25 cellular contexts compared by ENCODE assay signal in genomic region chr6:100763617-100764016, GRCh38.
"Had no signal": no experiment of that assay in that cellular context is flagged by ENCODE, and none has a peak within 500 bp of the region (broad histone marks: within the 10 kb centered on the region; RNA-seq: fewer than 3 reads in every experiment).

No MANE protein-coding gene starts in this region.

- DNase-seq: effector CD8-positive, alpha-beta T cell; erythroblast; esophagus squamous epithelium; foreskin melanocyte; glutamatergic neuron; heart right ventricle; hippocampal formation; left cardiac atrium; left lung; naive thymus-derived CD8-positive, alpha-beta T cell; nephron progenitor cell; nucleus accumbens; sigmoid colon; stimulated activated CD4-positive, alpha-beta T cell treated with anti-CD3 and anti-CD28 coated beads, Interleukin-2, amount 100 ng/mL, for 24 hours; stimulated activated CD4-positive, alpha-beta T cell treated with anti-CD3 and anti-CD28 coated beads, Interleukin-4, amount 100 ng/mL, for 24 hours; stimulated activated naive CD4-positive, alpha-beta T cell treated with Interleukin-2 at 50 U/mL for 16 hours; stomach; thyroid gland; trophoblast cell had no signal

- H3K27ac ChIP-seq: esophagus squamous epithelium, heart right ventricle, left lung, prostate gland, right atrium auricular region, sigmoid colon, stomach, thyroid gland, vagina had no signal

- FAIRE-seq: colon, islet of Langerhans had no signal

- H3K36me3 ChIP-seq: prostate gland, thyroid gland had no signal

- H3K4me3 Mint-ChIP-seq: naive thymus-derived CD8-positive, alpha-beta T cell; nephron progenitor cell; stimulated activated effector memory CD8-positive, alpha-beta T cell treated with anti-CD3 and anti-CD28 coated beads, Interleukin-12 subunit alpha, Interleukin-12 subunit beta, amount 100 ng/mL, for 72 hours had no signal

- H3K4me1 ChIP-seq: esophagus squamous epithelium, heart right ventricle, left lung, prostate gland, right atrium auricular region, sigmoid colon, stomach, thyroid gland, vagina had no signal

- ATAC-seq: heart right ventricle; left cardiac atrium; left lung; naive thymus-derived CD8-positive, alpha-beta T cell; stimulated activated effector memory CD8-positive, alpha-beta T cell treated with anti-CD3 and anti-CD28 coated beads, Interleukin-12 subunit alpha, Interleukin-12 subunit beta, amount 100 ng/mL, for 72 hours had no signal

- H3K27ac Mint-ChIP-seq: naive thymus-derived CD8-positive, alpha-beta T cell; nephron progenitor cell; stimulated activated effector memory CD8-positive, alpha-beta T cell treated with anti-CD3 and anti-CD28 coated beads, Interleukin-12 subunit alpha, Interleukin-12 subunit beta, amount 100 ng/mL, for 72 hours had no signal

- H3K4me3 ChIP-seq: esophagus squamous epithelium, heart right ventricle, left lung, prostate gland, right atrium auricular region, sigmoid colon, stomach, thyroid gland, vagina had no signal

- H3K27me3 Mint-ChIP-seq: naive thymus-derived CD8-positive, alpha-beta T cell had no signal

- H3K4me1 Mint-ChIP-seq: nephron progenitor cell had no signal

- H3K27me3 ChIP-seq: esophagus squamous epithelium, heart right ventricle, left lung, right atrium auricular region, sigmoid colon, stomach, thyroid gland, vagina had no signal

- H3K9me3 ChIP-seq: esophagus squamous epithelium, prostate gland, thyroid gland, vagina had no signal
